Comparison of ENCODE assay signal across 1 cellular context in the genomic region with DNA sequence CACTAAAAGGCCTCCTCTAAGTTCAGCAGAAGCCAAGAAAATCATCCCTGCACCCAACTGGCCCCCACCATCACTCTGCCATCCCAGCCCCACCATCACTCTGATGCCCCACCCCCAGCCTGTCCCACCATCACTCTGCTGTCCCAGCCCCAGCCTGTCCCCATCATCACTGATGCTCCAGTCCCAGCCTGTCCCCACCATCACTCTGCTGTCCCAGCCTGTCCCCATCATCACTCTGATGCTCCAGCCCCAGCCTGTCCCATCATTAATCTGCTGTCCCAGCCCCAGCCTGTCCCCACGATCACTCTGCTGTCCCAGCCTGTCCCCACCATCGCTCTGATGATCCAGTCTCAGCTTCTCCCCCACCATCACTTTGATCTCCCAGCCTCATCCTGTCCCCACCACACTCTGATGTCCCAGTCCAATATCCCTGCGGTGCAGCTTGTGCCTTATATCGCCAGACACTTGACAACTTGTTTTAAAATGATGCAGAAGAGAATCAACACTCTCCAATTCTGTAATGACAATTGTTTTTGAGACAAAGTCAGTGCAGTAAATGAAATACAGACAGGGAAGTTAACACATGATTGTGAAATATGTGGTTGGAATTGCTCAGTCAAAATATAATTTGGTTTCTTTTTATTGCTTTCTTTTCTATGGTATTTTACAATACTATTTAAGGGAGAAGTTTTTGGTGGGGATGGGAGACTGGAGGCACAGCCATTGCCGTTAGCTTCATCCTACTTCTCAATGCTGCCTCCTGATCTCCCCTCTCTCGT.
TF ChIP-seq lines count a peak whose summit lies in the region.

No MANE protein-coding gene starts in this region.

TF ChIP-seq in liver, 16 proteins besides CTCF, POLR2A, EP300 and RAD21 (continued from another document):
- TF ChIP-seq, protein P1, sequence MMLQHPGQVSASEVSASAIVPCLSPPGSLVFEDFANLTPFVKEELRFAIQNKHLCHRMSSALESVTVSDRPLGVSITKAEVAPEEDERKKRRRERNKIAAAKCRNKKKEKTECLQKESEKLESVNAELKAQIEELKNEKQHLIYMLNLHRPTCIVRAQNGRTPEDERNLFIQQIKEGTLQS (IDR thresholded peaks at IDR 0.05) = no peak
